Comparison of ENCODE assay signal across 19 cellular contexts in genomic region chr7:16422917-16423316, GRCh38. TPM values are rescaled to one million over a fixed set of nuclear protein-coding genes. Genes with fewer than 3 reads are reported as not detected.
DNase-seq lines count a peak whose midpoint lies in the region; ATAC-seq and TF ChIP-seq lines count a peak whose summit lies in the region.
"Had no signal": no experiment of that assay in that cellular context is flagged by ENCODE, and none has a peak within 500 bp of the region (broad histone marks: within the 10 kb centered on the region; RNA-seq: fewer than 3 reads in every experiment).

No MANE protein-coding gene starts in this region.

- DNase-seq in DMS 273 (lab: John Stamatoyannopoulos, UW; ENCODE audit: unreplicated experiment): peak; percentile 14
- no peak for DNase-seq in DMS 273 treated with DMSO at 0.1 percent for 48 hours (lab: John Stamatoyannopoulos, UW)
- DNase-seq in H9: no peak
- no peak for DNase-seq in choroid plexus epithelial cell (ENCODE audit: low read depth)
- DNase-seq in nephron progenitor cell: no peak
- DNase-seq in effector CD8-positive, alpha-beta T cell (lab: John Stamatoyannopoulos, UW): no peak
- DNase-seq in activated CD4-positive, alpha-beta T cell treated with anti-CD3 and anti-CD28 coated beads for 36 hours: no peak
- DNase-seq: activated gamma-delta T cell treated with Interleukin-2 at 50 U/mL for 16 hours; EL; occipital lobe; stimulated activated CD4-positive, alpha-beta T cell treated with anti-CD3 and anti-CD28 coated beads, Interleukin-12 subunit alpha, Interleukin-12 subunit beta, amount 100 ng/mL, for 4 hours had no signal

- no peak overlapping the region for H3K18ac ChIP-seq in H9 (ENCODE audit: insufficient read length, low read depth, low read length)

- H2AFZ ChIP-seq in H9 (ENCODE audit: low read length): no peak overlapping the region

- H4K8ac ChIP-seq in H9 (replicated peaks; ENCODE audit: insufficient read length, low read depth, low read length): no peak overlapping the region

- no peaks in the 10 kb centered on the region for H3K79me1 ChIP-seq in H9 (ENCODE audit: insufficient read depth, low read depth, low read length, poor library complexity, severe bottlenecking)

- H4K91ac ChIP-seq in H9 (ENCODE audit: insufficient read length, low read depth, low read length): no peak overlapping the region

- H2BK20ac ChIP-seq in H9 (ENCODE audit: low read depth, low read length, poor library complexity, severe bottlenecking): no peak overlapping the region

- H3T11ph ChIP-seq in H9 (ENCODE audit: low read length): no peak overlapping the region

- no peak overlapping the region for H3K56ac ChIP-seq in H9 (ENCODE audit: insufficient read length, low read depth, low read length)

- H4K20me1 ChIP-seq in H9 (ENCODE audit: control insufficient read depth, insufficient read depth, insufficient read length): no peaks in the 10 kb centered on the region
- H4K20me1 ChIP-seq: BLaER1 treated with 17β-estradiol and CSF1 and Interleukin-3, amounts not matched to agents 10 nM and 100 nM had no signal

- no peak overlapping the region for H3K14ac ChIP-seq in H9 (ENCODE audit: insufficient read depth, low read length)

- no peak overlapping the region for H3K27ac ChIP-seq in H9 (ENCODE audit: insufficient read length, low read depth, low read length)
- H3K27ac ChIP-seq: 22Rv1; BLaER1 treated with 17β-estradiol and CSF1 and Interleukin-3, amounts not matched to agents 10 nM and 100 nM; KMS-11 had no signal

- H3K36me3 Mint-ChIP-seq in H9 (ENCODE audit: insufficient read depth in 1 of 3, low read depth in 3 of 3) (no peaks in the 10 kb centered on the region), nephron progenitor cell (ENCODE audit: low read depth) (no peaks in the 10 kb centered on the region)
- H3K36me3 Mint-ChIP-seq in activated CD4-positive, alpha-beta T cell treated with anti-CD3 and anti-CD28 coated beads for 36 hours (ENCODE audit: low read depth): no peaks in the 10 kb centered on the region

- H2BK15ac ChIP-seq in H9 (ENCODE audit: low read depth, low read length): no peak overlapping the region

- peak; percentile 28; the same call in 1 of the 3 replicates for TF ChIP-seq CTCF in H9 (conservative IDR thresholded peaks at IDR 0.05)
- TF ChIP-seq CTCF in choroid plexus epithelial cell (conservative IDR thresholded peaks at IDR 0.05; ENCODE audit: low read depth, low read length): peak; percentile 6
- TF ChIP-seq CTCF in nephron progenitor cell (IDR thresholded peaks at IDR 0.05): no peak

- H3K27me3 ChIP-seq in H9 (ENCODE audit: insufficient read depth, low read length): no peaks in the 10 kb centered on the region

- ATAC-seq in GM21423 (IDR thresholded peaks at IDR 0.05; ENCODE audit: unreplicated experiment): no peak
- no peak for ATAC-seq in activated CD4-positive, alpha-beta T cell treated with anti-CD3 and anti-CD28 coated beads for 36 hours
- ATAC-seq: GM12878 had no signal

- H3K4ac ChIP-seq in H9 (ENCODE audit: low read depth, low read length): no peak overlapping the region

- H3K23me2 ChIP-seq in H9 (ENCODE audit: insufficient read length, low read depth, low read length, poor library complexity, severe bottlenecking): peaks cover 9% of the 10 kb centered on the region

- intact Hi-C loops in activated CD4-positive, alpha-beta T cell treated with anti-CD3 and anti-CD28 coated beads for 36 hours (cut with DNase I, micrococcal nuclease): loop anchor here in 1 of 2 experiments (5.0 kb wide), 1 partner anchor 334 kb away; no protein-coding TSS in a partner anchor

- no peaks in the 10 kb centered on the region for H3K79me2 ChIP-seq in H9 (ENCODE audit: insufficient read depth, low read length)

- H2BK120ac ChIP-seq in H9 (ENCODE audit: low read depth, low read length, poor library complexity, severe bottlenecking): no peak overlapping the region

- H3K4me1 Mint-ChIP-seq in H9 (peaks cover 17 to 19% of the 10 kb centered on the region in 2 experiments), nephron progenitor cell (peaks cover 22% of the 10 kb centered on the region)
- peaks cover 17% of the 10 kb centered on the region for H3K4me1 Mint-ChIP-seq in activated CD4-positive, alpha-beta T cell treated with anti-CD3 and anti-CD28 coated beads for 36 hours

- no peaks in the 10 kb centered on the region for H3K9me3 Mint-ChIP-seq in H9
- H3K9me3 Mint-ChIP-seq in nephron progenitor cell: peaks cover 4% of the 10 kb centered on the region
- H3K9me3 Mint-ChIP-seq in activated CD4-positive, alpha-beta T cell treated with anti-CD3 and anti-CD28 coated beads for 36 hours (ENCODE audit: low read depth): no peaks in the 10 kb centered on the region

- H3K27ac Mint-ChIP-seq in H9 (no peak overlapping the region), nephron progenitor cell (no peak overlapping the region)
- H3K27ac Mint-ChIP-seq in activated CD4-positive, alpha-beta T cell treated with anti-CD3 and anti-CD28 coated beads for 36 hours: no peak overlapping the region

- H2BK5ac ChIP-seq in H9 (ENCODE audit: insufficient read length, low read length): no peak overlapping the region

- H3K9me3 ChIP-seq in H9 (ENCODE audit: control insufficient read depth, low read depth, low read length): no peaks in the 10 kb centered on the region
- H3K9me3 ChIP-seq: HAP-1 had no signal

- H4K5ac ChIP-seq in H9 (ENCODE audit: insufficient read length, low read depth, low read length): no peak overlapping the region

- POLR2A ChIA-PET in activated CD4-positive, alpha-beta T cell treated with anti-CD3 and anti-CD28 coated beads for 36 hours (lab: Charles Lee): interaction anchor here (0.7 kb wide), 1 partner anchor 13 kb away, joined by 3 read pairs; no protein-coding TSS in a partner anchor

- H3K4me3 Mint-ChIP-seq in H9: no peak overlapping the region; a peak in 1 of 5 replicates
- peak overlapping the region; percentile 58 for H3K4me3 Mint-ChIP-seq in nephron progenitor cell
- no peak overlapping the region for H3K4me3 Mint-ChIP-seq in activated CD4-positive, alpha-beta T cell treated with anti-CD3 and anti-CD28 coated beads for 36 hours

- CTCF ChIA-PET in activated CD4-positive, alpha-beta T cell treated with anti-CD3 and anti-CD28 coated beads for 36 hours (lab: Charles Lee): interaction anchor here (0.8 to 4.4 kb wide), 2 partner anchors 9 to 142 kb away, joined by 3 to 27 read pairs; no protein-coding TSS in a partner anchor

- H3K23ac ChIP-seq in H9 (ENCODE audit: insufficient read length, low read depth, low read length): no peak overlapping the region

- H3K4me2 ChIP-seq in H9 (ENCODE audit: insufficient read depth, insufficient read length, low read length): no peak overlapping the region

- no peak overlapping the region for H3K9ac ChIP-seq in H9 (ENCODE audit: extremely low read depth, insufficient read length, low read length)
- H3K9ac ChIP-seq: BLaER1 treated with 17β-estradiol and CSF1 and Interleukin-3, amounts not matched to agents 10 nM and 100 nM; KMS-11 had no signal

- no peak overlapping the region for H2BK12ac ChIP-seq in H9 (ENCODE audit: insufficient read length, low read depth, low read length)

- H3K27me3 Mint-ChIP-seq in H9 (ENCODE audit: low read depth): peaks cover 26% of the 10 kb centered on the region
- H3K27me3 Mint-ChIP-seq in nephron progenitor cell (ENCODE audit: low read depth, poor library complexity): peaks cover 12% of the 10 kb centered on the region
- H3K27me3 Mint-ChIP-seq in activated CD4-positive, alpha-beta T cell treated with anti-CD3 and anti-CD28 coated beads for 36 hours: no peaks in the 10 kb centered on the region

- H3K4me3 ChIP-seq in choroid plexus epithelial cell (ENCODE audit: low read depth, low read length): no peak overlapping the region
- H3K4me3 ChIP-seq: BLaER1 treated with 17β-estradiol and CSF1 and Interleukin-3, amounts not matched to agents 10 nM and 100 nM; GM12878; HAP-1; lung had no signal

- no peak overlapping the region for H2AK5ac ChIP-seq in H9 (ENCODE audit: insufficient read length, low read length)

- WGBS in H9 (ENCODE audit: extremely low coverage, insufficient read length, low lambda C conversion rate): no CpG with 5 or more reads among the region's 3 CpGs

- no peaks in the 10 kb centered on the region for H3K4me1 ChIP-seq in H9 (ENCODE audit: insufficient read depth, low read length)

RNA-seq across cellular contexts. Expression of gene CRPPA, which starts 1.6 kb away (rescaled TPM):
- total RNA-seq in H9 (2021): 1.6 and 1.9 TPM in 2 replicates
- total RNA-seq in activated CD4-positive, alpha-beta T cell treated with anti-CD3 and anti-CD28 coated beads for 36 hours: 1 to 10 TPM; 1.0 to 1.4 TPM
- total RNA-seq: GM12878 had no signal

RNA-seq across cellular contexts. Expression of gene SOSTDC1, which starts 42.6 kb away (rescaled TPM):
- total RNA-seq in H9 (2021): not detected in 2 replicates
- total RNA-seq in activated CD4-positive, alpha-beta T cell treated with anti-CD3 and anti-CD28 coated beads for 36 hours: not detected
- total RNA-seq: GM12878, subcutaneous adipose tissue had no signal
